ENCODE assay signal across 16 cellular contexts in the genomic region with DNA sequence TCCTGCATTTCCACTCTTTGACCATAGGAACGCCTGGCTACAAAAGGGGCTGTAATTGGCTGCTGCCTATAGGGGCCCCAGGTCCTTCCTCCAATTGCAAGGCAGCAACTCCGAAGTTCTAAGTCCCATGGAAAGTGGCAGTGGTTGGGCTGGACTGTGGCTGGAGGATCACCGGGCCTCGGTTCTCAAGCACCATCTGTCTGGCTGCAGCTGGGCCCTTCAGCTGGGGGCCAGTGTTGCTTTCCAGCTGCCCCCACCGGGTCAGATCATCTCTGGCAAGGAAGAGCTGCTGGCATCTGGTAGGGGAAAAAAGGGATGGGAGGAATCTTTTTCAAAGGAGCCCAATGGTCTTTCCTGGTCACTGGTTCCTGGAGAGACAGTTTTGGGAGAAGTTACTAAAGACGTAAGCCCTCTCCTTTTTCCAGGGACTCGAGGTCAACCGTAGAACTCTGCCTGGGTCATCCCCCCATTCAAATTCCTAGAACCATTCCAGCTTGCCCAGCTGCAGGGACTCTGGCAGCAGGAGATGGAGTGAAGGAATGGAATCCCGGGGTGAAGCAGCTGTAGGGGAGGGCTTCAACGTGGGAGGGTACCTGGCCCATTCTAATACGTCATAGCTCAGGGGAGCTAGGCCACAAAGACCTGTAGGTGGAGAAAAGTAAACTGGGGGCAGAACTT. TPM values are rescaled to one million over a fixed set of nuclear protein-coding genes. Genes with fewer than 3 reads are reported as not detected.
DNase-seq lines count a peak whose midpoint lies in the region; TF ChIP-seq lines count a peak whose summit lies in the region.
"Had no signal": no experiment of that assay in that cellular context is flagged by ENCODE, and none has a peak within 500 bp of the region (broad histone marks: within the 10 kb centered on the region; RNA-seq: fewer than 3 reads in every experiment).

No MANE protein-coding gene starts in this region.

- no peak overlapping the region for H4K8ac ChIP-seq in H9 (replicated peaks; ENCODE audit: insufficient read length, low read depth, low read length)

- H3K18ac ChIP-seq in H9 (ENCODE audit: insufficient read length, low read depth, low read length) = no peak overlapping the region

- peaks cover 0 to 2% (median 0%) of the 10 kb centered on the region in 3 experiments; a peak in 1 of 7 replicates for H3K36me3 Mint-ChIP-seq in H9 (ENCODE audit: insufficient read depth in 1 of 3, low read depth in 3 of 3)
- no peaks in the 10 kb centered on the region for H3K36me3 Mint-ChIP-seq in activated naive CD8-positive, alpha-beta T cell treated with anti-CD3 and anti-CD28 coated beads for 36 hours
- H3K36me3 Mint-ChIP-seq: activated naive CD4-positive, alpha-beta T cell treated with anti-CD3 and anti-CD28 coated beads, Interleukin-2, amount 50 U/mL, for 72 hours had no signal

- H4K20me1 ChIP-seq in H9 (ENCODE audit: control insufficient read depth, insufficient read depth, insufficient read length) = no peaks in the 10 kb centered on the region

- no peaks in the 10 kb centered on the region for H3K9me3 Mint-ChIP-seq in H9
- H3K9me3 Mint-ChIP-seq in activated naive CD8-positive, alpha-beta T cell treated with anti-CD3 and anti-CD28 coated beads for 36 hours = no peaks in the 10 kb centered on the region
- H3K9me3 Mint-ChIP-seq: activated naive CD4-positive, alpha-beta T cell treated with anti-CD3 and anti-CD28 coated beads, Interleukin-2, amount 50 U/mL, for 72 hours; HFFc6; stimulated activated naive CD8-positive, alpha-beta T cell treated with anti-CD3 and anti-CD28 coated beads, Interleukin-15, Interleukin-2, amounts not matched to agents 100 ng/mL and 50 ng/mL, for 24 hours had no signal

- H3K27ac Mint-ChIP-seq in H9 = no peak overlapping the region
- H3K27ac Mint-ChIP-seq in activated naive CD8-positive, alpha-beta T cell treated with anti-CD3 and anti-CD28 coated beads for 36 hours = no peak overlapping the region
- H3K27ac Mint-ChIP-seq: activated naive CD4-positive, alpha-beta T cell treated with anti-CD3 and anti-CD28 coated beads, Interleukin-2, amount 50 U/mL, for 72 hours; HFFc6; stimulated activated naive CD8-positive, alpha-beta T cell treated with anti-CD3 and anti-CD28 coated beads, Interleukin-15, Interleukin-2, amounts not matched to agents 100 ng/mL and 50 ng/mL, for 24 hours had no signal

- no peak overlapping the region for H3K4me2 ChIP-seq in H9 (ENCODE audit: insufficient read depth, insufficient read length, low read length)

- H2BK12ac ChIP-seq in H9 (ENCODE audit: insufficient read length, low read depth, low read length) = no peak overlapping the region

- peak; percentile 46 for DNase-seq in H9
- DNase-seq in amygdala (lab: John Stamatoyannopoulos, UW) = peak in 36 of 56 donors; percentile 21 to 82 (median 50)
- peak; percentile 54 for DNase-seq in islet precursor cell
- peak in 37 of 49 donors; percentile 21 to 81 (median 60) for DNase-seq in substantia nigra (lab: John Stamatoyannopoulos, UW)
- no peak for DNase-seq in SIG-M5 (lab: John Stamatoyannopoulos, UW)
- no peak for DNase-seq in HCEC 1CT
- no peak for DNase-seq in activated effector memory CD4-positive, alpha-beta T cell treated with anti-CD3 and anti-CD28 coated beads, Interleukin-2, amount 50 U/mL, for 16 hours
- DNase-seq in activated naive CD8-positive, alpha-beta T cell treated with anti-CD3 and anti-CD28 coated beads for 36 hours = no peak
- DNase-seq: cortex of kidney, foreskin melanocyte, HFFc6, lower lobe of right lung, T1000 had no signal

- H2BK120ac ChIP-seq in H9 (ENCODE audit: low read depth, low read length, poor library complexity, severe bottlenecking) = no peak overlapping the region

- no peaks in the 10 kb centered on the region for H3K79me2 ChIP-seq in H9 (ENCODE audit: insufficient read depth, low read length)
- H3K79me2 ChIP-seq: parathyroid adenoma had no signal

- no peak overlapping the region for H3K9ac ChIP-seq in H9 (ENCODE audit: extremely low read depth, insufficient read length, low read length)
- H3K9ac ChIP-seq: parathyroid adenoma had no signal

- no peak overlapping the region for H3T11ph ChIP-seq in H9 (ENCODE audit: low read length)

- H2AK5ac ChIP-seq in H9 (ENCODE audit: insufficient read length, low read length) = no peak overlapping the region

- H3K27ac ChIP-seq in H9 (ENCODE audit: insufficient read length, low read depth, low read length) = no peak overlapping the region
- peak overlapping the region; percentile 79 for H3K27ac ChIP-seq in substantia nigra (ENCODE audit: low read depth, low read length, poor library complexity, severe bottlenecking)

- H3K56ac ChIP-seq in H9 (ENCODE audit: insufficient read length, low read depth, low read length) = no peak overlapping the region

- H3K23me2 ChIP-seq in H9 (ENCODE audit: insufficient read length, low read depth, low read length, poor library complexity, severe bottlenecking) = peaks cover 9% of the 10 kb centered on the region

- no peak overlapping the region for H2BK15ac ChIP-seq in H9 (ENCODE audit: low read depth, low read length)

- H3K14ac ChIP-seq in H9 (ENCODE audit: insufficient read depth, low read length) = no peak overlapping the region

- WGBS in H9 (ENCODE audit: extremely low coverage, insufficient read length, low lambda C conversion rate) = no CpG with 5 or more reads among the region's 11 CpGs

- H3K4ac ChIP-seq in H9 (ENCODE audit: low read depth, low read length) = no peak overlapping the region

- H3K9me3 ChIP-seq in H9 (ENCODE audit: control insufficient read depth, low read depth, low read length) = no peaks in the 10 kb centered on the region
- H3K9me3 ChIP-seq: lower lobe of right lung had no signal

- no peak overlapping the region for H3K23ac ChIP-seq in H9 (ENCODE audit: insufficient read length, low read depth, low read length)

- H2BK5ac ChIP-seq in H9 (ENCODE audit: insufficient read length, low read length) = no peak overlapping the region

- H3K4me1 Mint-ChIP-seq in H9 = peaks cover 35 to 45% of the 10 kb centered on the region in 2 experiments
- H3K4me1 Mint-ChIP-seq in activated naive CD8-positive, alpha-beta T cell treated with anti-CD3 and anti-CD28 coated beads for 36 hours = peaks cover 17% of the 10 kb centered on the region

- H2BK20ac ChIP-seq in H9 (ENCODE audit: low read depth, low read length, poor library complexity, severe bottlenecking) = no peak overlapping the region

- peaks cover 58% of the 10 kb centered on the region for H3K27me3 Mint-ChIP-seq in H9 (ENCODE audit: low read depth)
- peaks cover 34% of the 10 kb centered on the region for H3K27me3 Mint-ChIP-seq in activated naive CD8-positive, alpha-beta T cell treated with anti-CD3 and anti-CD28 coated beads for 36 hours

- no peak overlapping the region for H4K5ac ChIP-seq in H9 (ENCODE audit: insufficient read length, low read depth, low read length)

- H2AFZ ChIP-seq in H9 (ENCODE audit: low read length) = no peak overlapping the region

- H3K27me3 ChIP-seq in H9 (ENCODE audit: insufficient read depth, low read length) = peaks cover 5% of the 10 kb centered on the region; the same call in 1 of the 2 replicates

- TF ChIP-seq CTCF in H9 (conservative IDR thresholded peaks at IDR 0.05) = no peak

- no peak overlapping the region for H4K91ac ChIP-seq in H9 (ENCODE audit: insufficient read length, low read depth, low read length)

- H3K4me3 Mint-ChIP-seq in H9 = peak overlapping the region; percentile 57 to 75; a peak in 4 of 5 replicates
- no peak overlapping the region for H3K4me3 Mint-ChIP-seq in activated naive CD8-positive, alpha-beta T cell treated with anti-CD3 and anti-CD28 coated beads for 36 hours
- H3K4me3 Mint-ChIP-seq: HFFc6; stimulated activated naive CD8-positive, alpha-beta T cell treated with anti-CD3 and anti-CD28 coated beads, Interleukin-15, Interleukin-2, amounts not matched to agents 100 ng/mL and 50 ng/mL, for 24 hours had no signal

- peaks cover 2% of the 10 kb centered on the region; the same call in 1 of the 2 replicates for H3K4me1 ChIP-seq in H9 (ENCODE audit: insufficient read depth, low read length)

- H3K79me1 ChIP-seq in H9 (ENCODE audit: insufficient read depth, low read depth, low read length, poor library complexity, severe bottlenecking) = no peaks in the 10 kb centered on the region

RNA-seq across cellular contexts. Expression of gene MRPS23, which starts 13.3 kb away (rescaled TPM):
- 62.0 and 65.9 TPM in 2 replicates for total RNA-seq in H9 (2021)
- 10 to 100 TPM; 85.0 to 91.4 TPM for total RNA-seq in activated naive CD8-positive, alpha-beta T cell treated with anti-CD3 and anti-CD28 coated beads for 36 hours

Comparison
In these comparisons a context has a peak if more than half of its experiments do, and no peak if none do; other contexts are left out.
1. DNase-seq: peak in H9 (single experiment), amygdala (36 of 56), islet precursor cell (single experiment) and substantia nigra (37 of 49); none in SIG-M5 (single experiment), HCEC 1CT (single experiment), activated effector memory CD4-positive, alpha-beta T cell treated with anti-CD3 and anti-CD28 coated beads, Interleukin-2, amount 50 U/mL, for 16 hours (single experiment) and activated naive CD8-positive, alpha-beta T cell treated with anti-CD3 and anti-CD28 coated beads for 36 hours (single experiment).